Comparison of ENCODE assay signal across 8 cellular contexts in genomic region chr7:112789824-112790650, GRCh38. TPM values are rescaled to one million over a fixed set of nuclear protein-coding genes. Genes with fewer than 3 reads are reported as not detected.
A peak's percentile ranks its signal among the peaks of the same experiment; 100 is the strongest.
DNase-seq lines count a peak whose midpoint lies in the region; ATAC-seq and TF ChIP-seq lines count a peak whose summit lies in the region.

Gene TMEM168 (minus strand): TSS chr7:112790393. CDS start chr7:112784825, 5,568 bp downstream.

- H3K4me3 Mint-ChIP-seq in activated naive CD8-positive, alpha-beta T cell treated with anti-CD3 and anti-CD28 coated beads, Interleukin-2, amount 50 U/mL, for 24 hours: peak within 1 kb of the TSS; percentile 96

- H3K27me3 ChIP-seq in cardiac muscle cell (no peaks in the 10 kb centered on the region), parathyroid adenoma (ENCODE audit: control insufficient read depth, insufficient read depth, low read length) (no peaks in the 10 kb centered on the region), tibial artery (no peaks in the 10 kb centered on the region)

- TF ChIP-seq POLR2A in GM10847 (IDR thresholded peaks at IDR 0.05; ENCODE audit: extremely low read depth, insufficient read length): peak; percentile 57

- peaks cover 35% of the 10 kb centered on the region for H3K4me1 Mint-ChIP-seq in activated naive CD8-positive, alpha-beta T cell treated with anti-CD3 and anti-CD28 coated beads, Interleukin-2, amount 50 U/mL, for 24 hours

- H2AFZ ChIP-seq in parathyroid adenoma: peak within 1 kb of the TSS; percentile 93

- DNase-seq in NCI-H1092 (lab: John Stamatoyannopoulos, UW): peak; percentile 72
- peak; percentile 92 for DNase-seq in SW480 (ENCODE audit: low spot score)
- DNase-seq in activated naive CD8-positive, alpha-beta T cell treated with anti-CD3 and anti-CD28 coated beads, Interleukin-2, amount 50 U/mL, for 24 hours: peak; percentile 89
- peak; percentile 71 to 92 for DNase-seq in cardiac muscle cell (ENCODE audit: low read depth in 1 of 2, low spot score in 1 of 2)
- peak; percentile 60 to 85 for DNase-seq in tibial artery

- no peaks in the 10 kb centered on the region for H3K9me3 Mint-ChIP-seq in activated naive CD8-positive, alpha-beta T cell treated with anti-CD3 and anti-CD28 coated beads, Interleukin-2, amount 50 U/mL, for 24 hours

- H3K9me3 ChIP-seq in cardiac muscle cell (ENCODE audit: low read depth) (no peaks in the 10 kb centered on the region), parathyroid adenoma (ENCODE audit: control insufficient read depth, low read length) (no peaks in the 10 kb centered on the region), tibial artery (no peaks in the 10 kb centered on the region)

- peak within 1 kb of the TSS; percentile 59 for H3K9ac ChIP-seq in parathyroid adenoma

- H3K4me3 ChIP-seq in cardiac muscle cell (peak within 1 kb of the TSS; percentile 38), parathyroid adenoma (ENCODE audit: low read depth, low read length) (peak within 1 kb of the TSS; percentile 92), tibial artery (peak within 1 kb of the TSS; percentile 79 to 92)

- intact Hi-C loops in tibial artery (cut with DNase I; ENCODE audit: low total_unique reads): loop anchor here (10.0 kb wide), 1 partner anchor 325 kb away; the partner anchor contains the start of gene SMIM30

- H3K36me3 Mint-ChIP-seq in activated naive CD8-positive, alpha-beta T cell treated with anti-CD3 and anti-CD28 coated beads, Interleukin-2, amount 50 U/mL, for 24 hours (ENCODE audit: low read depth): peaks cover 10% of the 10 kb centered on the region

- peak within 1 kb of the TSS; percentile 61 for H3K4me2 ChIP-seq in parathyroid adenoma (ENCODE audit: low read length)

- peak within 1 kb of the TSS; percentile 78 for H3K27ac ChIP-seq in cardiac muscle cell
- H3K27ac ChIP-seq in parathyroid adenoma: peak within 1 kb of the TSS; percentile 88
- H3K27ac ChIP-seq in tibial artery: peak within 1 kb of the TSS; percentile 82 to 93

- peak; percentile 88 for ATAC-seq in HG02610 (IDR thresholded peaks at IDR 0.05; ENCODE audit: unreplicated experiment)
- peak; percentile 96 for ATAC-seq in activated naive CD8-positive, alpha-beta T cell treated with anti-CD3 and anti-CD28 coated beads, Interleukin-2, amount 50 U/mL, for 24 hours

- H3K36me3 ChIP-seq in cardiac muscle cell (no peaks in the 10 kb centered on the region), parathyroid adenoma (ENCODE audit: control insufficient read depth, insufficient read depth, low read length) (no peaks in the 10 kb centered on the region), tibial artery (no peaks in the 10 kb centered on the region)

- H3K4me1 ChIP-seq in cardiac muscle cell (ENCODE audit: low read depth) (no peaks in the 10 kb centered on the region), parathyroid adenoma (peaks cover 9% of the 10 kb centered on the region), tibial artery (peaks cover 0 to 18% (median 9%) of the 10 kb centered on the region in 4 donors)

- H3K27ac Mint-ChIP-seq in activated naive CD8-positive, alpha-beta T cell treated with anti-CD3 and anti-CD28 coated beads, Interleukin-2, amount 50 U/mL, for 24 hours: peak within 1 kb of the TSS; percentile 90

- H3K27me3 Mint-ChIP-seq in activated naive CD8-positive, alpha-beta T cell treated with anti-CD3 and anti-CD28 coated beads, Interleukin-2, amount 50 U/mL, for 24 hours: no peaks in the 10 kb centered on the region

- TF ChIP-seq CTCF in cardiac muscle cell (IDR thresholded peaks at IDR 0.05; ENCODE audit: low read depth, low read length) (no peak), parathyroid adenoma (IDR thresholded peaks at IDR 0.05) (no peak), tibial artery (IDR thresholded peaks at IDR 0.05) (peak in 1 of 2 experiments; percentile 9)

- H3K79me2 ChIP-seq in parathyroid adenoma: peaks cover 20% of the 10 kb centered on the region

RNA-seq across cellular contexts. Expression of gene TMEM168, which starts in this region (rescaled TPM):
- 16.1 and 24.7 TPM in 2 replicates for total RNA-seq in cardiac muscle cell
- polyA plus RNA-seq in cardiac muscle cell: 12.7 and 18.9 TPM in 2 replicates

Comparison
In these comparisons a context has a peak if more than half of its experiments do, and no peak if none do; other contexts are left out.
1. Peak in every context shown above with its lines: DNase-seq, ATAC-seq, H3K4me3 ChIP-seq and H3K27ac ChIP-seq.
2. H3K4me3 ChIP-seq: peak in every context shown above with its lines; median percentile 92 in parathyroid adenoma; 86 in tibial artery; 38 in cardiac muscle cell.